Comparison of ENCODE assay signal across 8 cellular contexts in genomic region chr17:78412403-78412802, GRCh38. TPM values are rescaled to one million over a fixed set of nuclear protein-coding genes. Genes with fewer than 3 reads are reported as not detected.
DNase-seq lines count a peak whose midpoint lies in the region; ATAC-seq, FAIRE-seq and TF ChIP-seq lines count a peak whose summit lies in the region.

No MANE protein-coding gene starts in this region.

- no peak overlapping the region for H3K4me3 Mint-ChIP-seq in Calu3 (ENCODE audit: low read depth, unreplicated experiment)
- H3K4me3 Mint-ChIP-seq in activated T-helper 1 cell treated with anti-CD3 and anti-CD28 coated beads, Interleukin-12 subunit alpha, Interleukin-12 subunit beta, Interleukin-2, Interleukin-4 antibody, amounts not matched to agents 30 ng/mL and 10 ng/mL and 1 ng/mL, durations not matched to agents 14 hours and 24 hours and 36 hours = peak overlapping the region; percentile 84

- H3K9me3 Mint-ChIP-seq in Calu3 (ENCODE audit: low read depth, unreplicated experiment) = no peaks in the 10 kb centered on the region
- H3K9me3 Mint-ChIP-seq in activated T-helper 1 cell treated with anti-CD3 and anti-CD28 coated beads, Interleukin-12 subunit alpha, Interleukin-12 subunit beta, Interleukin-2, Interleukin-4 antibody, amounts not matched to agents 30 ng/mL and 10 ng/mL and 1 ng/mL, durations not matched to agents 14 hours and 24 hours and 36 hours = no peaks in the 10 kb centered on the region

- FAIRE-seq in GM12892 (lab: Jason Lieb, UNC) = no peak

- no peak overlapping the region for H3K27ac Mint-ChIP-seq in Calu3 (ENCODE audit: unreplicated experiment)
- peak overlapping the region; percentile 97 for H3K27ac Mint-ChIP-seq in activated T-helper 1 cell treated with anti-CD3 and anti-CD28 coated beads, Interleukin-12 subunit alpha, Interleukin-12 subunit beta, Interleukin-2, Interleukin-4 antibody, amounts not matched to agents 30 ng/mL and 10 ng/mL and 1 ng/mL, durations not matched to agents 14 hours and 24 hours and 36 hours

- in situ Hi-C loops in KBM-7 (cut with MboI; ENCODE audit: low pct_unique_long_range_greater_than_20kb, low sequenced_read_pairs) = no loop called here

- no peaks in the 10 kb centered on the region for H3K27me3 ChIP-seq in layer of hippocampus (ENCODE audit: control insufficient read depth, insufficient read depth, low read length)

- intact Hi-C loops in Calu3 (cut with micrococcal nuclease; ENCODE audit: unreplicated experiment) = no loop called here
- intact Hi-C loops in activated T-helper 1 cell treated with anti-CD3 and anti-CD28 coated beads, Interleukin-12 subunit alpha, Interleukin-12 subunit beta, Interleukin-2, Interleukin-4 antibody, amounts not matched to agents 30 ng/mL and 10 ng/mL and 1 ng/mL, durations not matched to agents 14 hours and 24 hours and 36 hours (cut with micrococcal nuclease) = no loop called here

- TF ChIP-seq POLR2A in GM12892 (IDR thresholded peaks at IDR 0.05; ENCODE audit: low read depth, low read length) = no peak

- H3K4me1 Mint-ChIP-seq in Calu3 (ENCODE audit: low read depth, unreplicated experiment) = peaks cover 23% of the 10 kb centered on the region
- peaks cover 92% of the 10 kb centered on the region for H3K4me1 Mint-ChIP-seq in activated T-helper 1 cell treated with anti-CD3 and anti-CD28 coated beads, Interleukin-12 subunit alpha, Interleukin-12 subunit beta, Interleukin-2, Interleukin-4 antibody, amounts not matched to agents 30 ng/mL and 10 ng/mL and 1 ng/mL, durations not matched to agents 14 hours and 24 hours and 36 hours (ENCODE audit: low read depth)

- no TSS peak for BruUV-seq in Calu3 (replicated peaks; lab: Mats Ljungman, UMichigan)

- H3K36me3 Mint-ChIP-seq in Calu3 (ENCODE audit: insufficient read depth, unreplicated experiment) = peaks cover 19% of the 10 kb centered on the region
- H3K36me3 Mint-ChIP-seq in activated T-helper 1 cell treated with anti-CD3 and anti-CD28 coated beads, Interleukin-12 subunit alpha, Interleukin-12 subunit beta, Interleukin-2, Interleukin-4 antibody, amounts not matched to agents 30 ng/mL and 10 ng/mL and 1 ng/mL, durations not matched to agents 14 hours and 24 hours and 36 hours (ENCODE audit: low read depth) = peaks cover 25% of the 10 kb centered on the region

- H3K27me3 Mint-ChIP-seq in Calu3 (ENCODE audit: unreplicated experiment) = no peaks in the 10 kb centered on the region
- no peaks in the 10 kb centered on the region for H3K27me3 Mint-ChIP-seq in activated T-helper 1 cell treated with anti-CD3 and anti-CD28 coated beads, Interleukin-12 subunit alpha, Interleukin-12 subunit beta, Interleukin-2, Interleukin-4 antibody, amounts not matched to agents 30 ng/mL and 10 ng/mL and 1 ng/mL, durations not matched to agents 14 hours and 24 hours and 36 hours (ENCODE audit: insufficient read depth)

- no peak for DNase-seq in Calu3
- DNase-seq in KBM-7 = peak; percentile 29
- peak; percentile 49 for DNase-seq in activated T-helper 1 cell treated with anti-CD3 and anti-CD28 coated beads, Interleukin-12 subunit alpha, Interleukin-12 subunit beta, Interleukin-2, Interleukin-4 antibody, amounts not matched to agents 30 ng/mL and 10 ng/mL and 1 ng/mL, durations not matched to agents 14 hours and 24 hours and 36 hours (ENCODE audit: low spot score)
- no peak for DNase-seq in substantia nigra (lab: John Stamatoyannopoulos, UW)
- DNase-seq in GM12892 (ENCODE audit: insufficient read length) = no peak
- no peak for DNase-seq in caudate nucleus (lab: John Stamatoyannopoulos, UW)

- H3K27ac ChIP-seq in layer of hippocampus (ENCODE audit: low read depth, low read length) (peak overlapping the region; percentile 6), substantia nigra (ENCODE audit: low read depth, low read length, poor library complexity, severe bottlenecking) (no peak overlapping the region), caudate nucleus (ENCODE audit: low read depth, low read length) (no peak overlapping the region)

- peak; percentile 23 for TF ChIP-seq CTCF in Calu3 (IDR thresholded peaks at IDR 0.05; ENCODE audit: unreplicated experiment)

- no peak for ATAC-seq in GM19351 (IDR thresholded peaks at IDR 0.05; ENCODE audit: unreplicated experiment)

- CTCF ChIA-PET in Calu3 (lab: Charles Lee) = interaction anchor here (0.6 kb wide), 3 partner anchors 33 to 894 kb away, joined by 3 to 4 read pairs (median 3); no protein-coding TSS in a partner anchor

RNA-seq across cellular contexts. Expression of gene PGS1, which starts 34.0 kb away (rescaled TPM):
- total RNA-seq in Calu3 (2022) = 39.5 and 42.6 TPM in 2 replicates
- 71.9 and 73.5 TPM in 2 replicates for total RNA-seq in activated T-helper 1 cell treated with anti-CD3 and anti-CD28 coated beads, Interleukin-12 subunit alpha, Interleukin-12 subunit beta, Interleukin-2, Interleukin-4 antibody, amounts not matched to agents 30 ng/mL and 10 ng/mL and 1 ng/mL, durations not matched to agents 14 hours and 24 hours and 36 hours
- 16.9 TPM for polyA plus RNA-seq in GM12892 (2012; ENCODE audit: missing spikeins)

RNA-seq across cellular contexts. Expression of gene SOCS3, which starts 52.5 kb away (rescaled TPM):
- 39.5 and 51.6 TPM in 2 replicates for total RNA-seq in Calu3 (2022)
- total RNA-seq in activated T-helper 1 cell treated with anti-CD3 and anti-CD28 coated beads, Interleukin-12 subunit alpha, Interleukin-12 subunit beta, Interleukin-2, Interleukin-4 antibody, amounts not matched to agents 30 ng/mL and 10 ng/mL and 1 ng/mL, durations not matched to agents 14 hours and 24 hours and 36 hours = 75.4 and 76.3 TPM in 2 replicates
- 2.3 TPM for polyA plus RNA-seq in GM12892 (2012; ENCODE audit: missing spikeins)

Comparison
In these comparisons a context has a peak if more than half of its experiments do, and no peak if none do; other contexts are left out.
1. DNase-seq: peak in KBM-7 (single experiment) and activated T-helper 1 cell treated with anti-CD3 and anti-CD28 coated beads, Interleukin-12 subunit alpha, Interleukin-12 subunit beta, Interleukin-2, Interleukin-4 antibody, amounts not matched to agents 30 ng/mL and 10 ng/mL and 1 ng/mL, durations not matched to agents 14 hours and 24 hours and 36 hours (single experiment); none in Calu3 (single experiment), substantia nigra (0 of 49), GM12892 (single experiment) and caudate nucleus (0 of 61).